ENCODE assay signal across 8 cellular contexts in genomic region chr15:98853161-98853560, GRCh38.
A peak's percentile ranks its signal among the peaks of the same experiment; 100 is the strongest.
DNase-seq lines count a peak whose midpoint lies in the region; ATAC-seq and TF ChIP-seq lines count a peak whose summit lies in the region.

No MANE protein-coding gene starts in this region.

- H3K9me3 ChIP-seq in GM23248 (ENCODE audit: low read depth), result no peaks in the 10 kb centered on the region
- no peaks in the 10 kb centered on the region for H3K9me3 ChIP-seq in adrenal gland (replicated peaks in 1 of 3)
- no peaks in the 10 kb centered on the region for H3K9me3 ChIP-seq in heart left ventricle
- H3K9me3 ChIP-seq in trophoblast cell (ENCODE audit: insufficient read depth, low read depth, low read length), result no peaks in the 10 kb centered on the region
- H3K9me3 ChIP-seq in upper lobe of right lung, result no peaks in the 10 kb centered on the region

- no peak overlapping the region for H3K4ac ChIP-seq in trophoblast cell (ENCODE audit: low read depth, low read length)

- H2BK5ac ChIP-seq in trophoblast cell (ENCODE audit: low read depth, low read length, poor library complexity), result no peak overlapping the region

- no peaks in the 10 kb centered on the region for H3K9me2 ChIP-seq in GM23248 (ENCODE audit: insufficient read depth)

- peak overlapping the region; percentile 82 for H3K9ac ChIP-seq in GM23248
- no peak overlapping the region for H3K9ac ChIP-seq in trophoblast cell (ENCODE audit: low read length)

- H3F3A ChIP-seq in GM23248 (ENCODE audit: insufficient read depth), result peaks cover 49% of the 10 kb centered on the region

- H3K4me3 ChIP-seq in GM23248 (peak overlapping the region; percentile 78), adrenal gland (peak overlapping the region in 2 of 4 donors; percentile 46 to 75), heart left ventricle (peak overlapping the region in 11 of 12 donors; percentile 41 to 84 (median 67)), trophoblast cell (ENCODE audit: low read depth, low read length) (no peak overlapping the region), upper lobe of right lung (peak overlapping the region; percentile 65)

- H2BK120ac ChIP-seq in trophoblast cell (ENCODE audit: insufficient read depth, low read length, poor library complexity), result no peak overlapping the region

- H3K14ac ChIP-seq in trophoblast cell (ENCODE audit: low read length), result no peak overlapping the region

- no peak overlapping the region for H4K12ac ChIP-seq in trophoblast cell (ENCODE audit: low read depth, low read length)

- H2AFZ ChIP-seq in GM23248 (peak overlapping the region; percentile 43; the same call in 1 of the 2 replicates), trophoblast cell (ENCODE audit: insufficient read depth, low read length, poor library complexity) (no peak overlapping the region)

- in situ Hi-C loops in GM23248 (cut with MboI), result no loop called here

- DNase-seq in CMK (ENCODE audit: low read depth) (peak; percentile 92), GM23248 (peak; percentile 92), NCI-H1092 (lab: John Stamatoyannopoulos, UW) (peak; percentile 50), SKM-1 (lab: John Stamatoyannopoulos, UW; ENCODE audit: unreplicated experiment) (peak; percentile 38), adrenal gland (peak; percentile 84 to 97 (median 90)), heart left ventricle (peak; percentile 85 to 89 (median 87)), trophoblast cell (peak; percentile 89 to 96), upper lobe of right lung (peak; percentile 91)

- H4K91ac ChIP-seq in trophoblast cell (ENCODE audit: low read depth, low read length), result no peak overlapping the region

- TF ChIP-seq POLR2A in adrenal gland (IDR thresholded peaks at IDR 0.05) (peak; percentile 63 to 92), heart left ventricle (IDR thresholded peaks at IDR 0.05) (peak in 1 of 2 donors; percentile 14)

- H3K4me1 ChIP-seq in GM23248 (ENCODE audit: insufficient read depth), result peaks cover 56% of the 10 kb centered on the region
- peaks cover 12 to 58% of the 10 kb centered on the region in 2 donors for H3K4me1 ChIP-seq in adrenal gland (replicated peaks in 1 of 2)
- H3K4me1 ChIP-seq in heart left ventricle, result peaks cover 17 to 80% (median 51%) of the 10 kb centered on the region in 12 donors
- H3K4me1 ChIP-seq in trophoblast cell (ENCODE audit: control insufficient read depth in 1 of 2, insufficient read depth in 2 of 2, low read length in 2 of 2), result peaks cover 30 to 33% of the 10 kb centered on the region in 2 experiments
- H3K4me1 ChIP-seq in upper lobe of right lung, result peaks cover 38% of the 10 kb centered on the region

- H3K27me3 ChIP-seq in GM23248 (replicated peaks; ENCODE audit: insufficient read depth) (no peaks in the 10 kb centered on the region), adrenal gland (no peaks in the 10 kb centered on the region), heart left ventricle (no peaks in the 10 kb centered on the region), trophoblast cell (ENCODE audit: insufficient read depth, low read length) (no peaks in the 10 kb centered on the region), upper lobe of right lung (no peaks in the 10 kb centered on the region)

- H3K4me2 ChIP-seq in GM23248 (ENCODE audit: unreplicated experiment) (peak overlapping the region; percentile 94), trophoblast cell (ENCODE audit: low read length) (peak overlapping the region; percentile 93)

- 1 to 3% methylated on average over 8 of the region's 8 CpGs for WGBS in GM23248 (ENCODE audit: low coverage in 1 of 2, low lambda C conversion rate in 2 of 2, missing lambda C conversion rate in 2 of 2), 2 experiments
- WGBS in adrenal gland, 4 donors, result 0 to 1% (median 1%) methylated on average over 8 of the region's 8 CpGs
- 1% methylated on average over 8 of the region's 8 CpGs for WGBS in heart left ventricle, 4 donors
- no CpG with 5 or more reads among the region's 8 CpGs for WGBS in trophoblast cell (ENCODE audit: extremely low coverage, insufficient coverage, insufficient read length)

- H4K8ac ChIP-seq in trophoblast cell (ENCODE audit: low read depth, low read length), result no peak overlapping the region

- ATAC-seq in heart left ventricle (peak; percentile 83 to 91 (median 86)), upper lobe of right lung (peak; percentile 89)

- H2BK12ac ChIP-seq in trophoblast cell (ENCODE audit: low read length), result no peak overlapping the region

- H3K79me2 ChIP-seq in GM23248 (ENCODE audit: insufficient read depth) (peaks cover 87% of the 10 kb centered on the region), trophoblast cell (ENCODE audit: control insufficient read depth, insufficient read depth, low read length, poor library complexity) (peaks cover 16% of the 10 kb centered on the region)

- H3K18ac ChIP-seq in trophoblast cell (ENCODE audit: low read length), result no peak overlapping the region

- no peak overlapping the region for H3K23ac ChIP-seq in trophoblast cell (ENCODE audit: low read length)

- no peaks in the 10 kb centered on the region for H4K20me1 ChIP-seq in GM23248 (ENCODE audit: insufficient read depth)

- no peak overlapping the region for H2AK5ac ChIP-seq in trophoblast cell (ENCODE audit: low read length)

- H3K36me3 ChIP-seq in GM23248 (ENCODE audit: low read depth) (no peaks in the 10 kb centered on the region), adrenal gland (replicated peaks in 1 of 2) (no peaks in the 10 kb centered on the region), heart left ventricle (no peaks in the 10 kb centered on the region), trophoblast cell (ENCODE audit: control insufficient read depth in 1 of 2, insufficient read depth in 2 of 2, low read length in 2 of 2) (no peaks in the 10 kb centered on the region), upper lobe of right lung (no peaks in the 10 kb centered on the region)

- H3K79me1 ChIP-seq in trophoblast cell (ENCODE audit: low read length), result peaks cover 9% of the 10 kb centered on the region

- intact Hi-C loops in adrenal gland (cut with DNase I) (no loop called here), heart left ventricle (cut with DNase I) (loop anchor here in 4 of 10 donors (1.0 kb wide), 1 partner anchor 205 kb away; the partner anchor contains the start of gene IGF1R (in 4 of the 4)), upper lobe of right lung (cut with DNase I) (no loop called here)

- H3K27ac ChIP-seq in GM23248, result peak overlapping the region; percentile 84
- H3K27ac ChIP-seq in adrenal gland, result peak overlapping the region; percentile 25 to 90 (median 77)
- H3K27ac ChIP-seq in heart left ventricle, result peak overlapping the region; percentile 62 to 93 (median 86)
- no peak overlapping the region for H3K27ac ChIP-seq in trophoblast cell (ENCODE audit: low read depth, low read length)
- H3K27ac ChIP-seq in upper lobe of right lung, result peak overlapping the region; percentile 83

- TF ChIP-seq CTCF in adrenal gland (IDR thresholded peaks at IDR 0.05), result peak in 2 of 6 experiments; percentile 34 to 46
- TF ChIP-seq CTCF in heart left ventricle (IDR thresholded peaks at IDR 0.05), result peak in 3 of 12 donors; percentile 8 to 26 (median 11)
- no peak for TF ChIP-seq CTCF in upper lobe of right lung (IDR thresholded peaks at IDR 0.05)

Comparison
In these comparisons a context has a peak if more than half of its experiments do, and no peak if none do; other contexts are left out.
1. DNase-seq: peak in every context shown above with its lines; median percentile 92 in trophoblast cell; 92 in CMK; 92 in GM23248; 91 in upper lobe of right lung; 90 in adrenal gland; 87 in heart left ventricle; 50 in NCI-H1092; 38 in SKM-1.